12 cellular contexts compared by ENCODE assay signal in the genomic region with DNA sequence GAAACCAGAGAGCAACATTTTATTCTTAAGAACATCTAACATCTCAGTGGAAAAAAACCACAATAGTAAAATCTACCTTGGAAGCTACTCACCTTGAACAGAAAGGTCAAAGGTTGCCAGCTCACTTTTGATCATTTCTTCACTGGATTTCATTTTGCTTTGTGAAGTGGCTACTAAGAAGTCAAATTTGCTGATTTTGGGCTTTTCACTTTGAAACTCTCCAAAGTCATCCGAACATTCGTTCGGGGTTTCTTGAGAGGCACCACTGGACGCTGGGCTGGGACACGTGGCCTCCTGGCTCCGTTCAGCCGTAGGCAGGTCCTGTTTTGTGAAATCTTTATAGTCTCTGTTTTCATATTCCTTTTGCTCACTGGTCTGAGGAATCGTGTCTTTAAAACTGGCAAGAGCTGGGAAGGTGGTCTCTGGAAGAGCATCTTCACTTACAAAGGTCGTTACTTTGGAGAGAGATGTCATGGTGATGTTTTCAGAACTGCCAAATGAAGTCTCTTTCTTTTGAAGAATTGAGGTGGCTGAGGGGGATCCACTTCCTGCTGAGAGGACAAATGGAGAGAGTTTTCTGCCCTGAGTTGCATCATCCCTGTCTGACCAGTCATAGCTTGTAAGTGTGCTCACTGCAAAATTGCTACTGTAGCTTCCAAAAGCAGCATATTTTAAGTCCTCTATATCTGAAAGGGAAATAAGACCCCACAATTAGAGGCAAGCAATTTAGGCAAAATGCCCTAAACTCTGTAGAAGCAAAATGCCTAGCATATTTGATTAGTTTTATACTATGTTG. TPM values are rescaled to one million over a fixed set of nuclear protein-coding genes. Genes with fewer than 3 reads are reported as not detected.
DNase-seq lines count a peak whose midpoint lies in the region; TF ChIP-seq lines count a peak whose summit lies in the region.
"Had no signal": no experiment of that assay in that cellular context is flagged by ENCODE, and none has a peak within 500 bp of the region (broad histone marks: within the 10 kb centered on the region; RNA-seq: fewer than 3 reads in every experiment).

No MANE protein-coding gene starts in this region.

- H3K4me3 ChIP-seq in dorsolateral prefrontal cortex, result no peak overlapping the region
- H3K4me3 ChIP-seq in tibial artery, result no peak overlapping the region
- H3K4me3 ChIP-seq: ovary, thyroid gland had no signal

- intact Hi-C loops in dorsolateral prefrontal cortex (cut with DNase I), result no loop called here
- intact Hi-C loops in tibial artery (cut with DNase I; ENCODE audit: low total_unique reads), result no loop called here

- no peak overlapping the region for H3K4me3 Mint-ChIP-seq in activated naive CD8-positive, alpha-beta T cell treated with anti-CD3 and anti-CD28 coated beads for 36 hours
- H3K4me3 Mint-ChIP-seq: dendritic cell treated with granulocyte-macrophage colony-stimulating factor and Interleukin-4, amounts not matched to agents 40 ng/mL and 50 ng/mL, for 4 days had no signal

- TF ChIP-seq CTCF in dorsolateral prefrontal cortex (IDR thresholded peaks at IDR 0.05 in 54 of 56, conservative IDR thresholded peaks at IDR 0.05 in 2 of 56; ENCODE audit: low read depth in 1 of 56, partially characterized antibody in 56 of 56), result no peak
- TF ChIP-seq CTCF in tibial artery (IDR thresholded peaks at IDR 0.05), result no peak

- no peaks in the 10 kb centered on the region for H3K9me3 Mint-ChIP-seq in activated naive CD8-positive, alpha-beta T cell treated with anti-CD3 and anti-CD28 coated beads for 36 hours
- H3K9me3 Mint-ChIP-seq: dendritic cell treated with granulocyte-macrophage colony-stimulating factor and Interleukin-4, amounts not matched to agents 40 ng/mL and 50 ng/mL, for 4 days had no signal

- H3K27ac ChIP-seq in dorsolateral prefrontal cortex (no peak overlapping the region), tibial artery (no peak overlapping the region)
- H3K27ac ChIP-seq: ovary, thyroid gland had no signal

- H3K27ac Mint-ChIP-seq in activated naive CD8-positive, alpha-beta T cell treated with anti-CD3 and anti-CD28 coated beads for 36 hours, result peak overlapping the region; percentile 92
- H3K27ac Mint-ChIP-seq: dendritic cell treated with granulocyte-macrophage colony-stimulating factor and Interleukin-4, amounts not matched to agents 40 ng/mL and 50 ng/mL, for 4 days had no signal

- peaks cover 15% of the 10 kb centered on the region for H3K36me3 Mint-ChIP-seq in activated naive CD8-positive, alpha-beta T cell treated with anti-CD3 and anti-CD28 coated beads for 36 hours

- peaks cover 0 to 6% (median 0%) of the 10 kb centered on the region in 4 donors for H3K4me1 ChIP-seq in tibial artery
- H3K4me1 ChIP-seq: thyroid gland had no signal

- H3K9me3 ChIP-seq in tibial artery, result no peaks in the 10 kb centered on the region
- H3K9me3 ChIP-seq: ovary, thyroid gland had no signal

- peaks cover 44 to 54% (median 54%) of the 10 kb centered on the region in 3 donors for H3K36me3 ChIP-seq in tibial artery
- H3K36me3 ChIP-seq: ovary had no signal

- peaks cover 22% of the 10 kb centered on the region for H3K4me1 Mint-ChIP-seq in activated naive CD8-positive, alpha-beta T cell treated with anti-CD3 and anti-CD28 coated beads for 36 hours

- H3K27me3 Mint-ChIP-seq in activated naive CD8-positive, alpha-beta T cell treated with anti-CD3 and anti-CD28 coated beads for 36 hours, result no peaks in the 10 kb centered on the region
- H3K27me3 Mint-ChIP-seq: dendritic cell treated with granulocyte-macrophage colony-stimulating factor and Interleukin-4, amounts not matched to agents 40 ng/mL and 50 ng/mL, for 4 days had no signal

- DNase-seq in AG08396 (ENCODE audit: low spot score) (peak; percentile 39), HCEC 1CT (peak; percentile 26), hepatic stellate cell (ENCODE audit: low spot score) (peak; percentile 29), KG1 (lab: John Stamatoyannopoulos, UW) (no peak), dorsolateral prefrontal cortex (no peak), tibial artery (no peak), DMS114 treated with DMSO at 0.1 percent for 48 hours (lab: John Stamatoyannopoulos, UW; ENCODE audit: unreplicated experiment) (no peak)
- no peak for DNase-seq in activated naive CD8-positive, alpha-beta T cell treated with anti-CD3 and anti-CD28 coated beads for 36 hours
- DNase-seq: activated CD8-positive, alpha-beta memory T cell treated with anti-CD3 and anti-CD28 coated beads for 24 hours; ovary; thyroid gland had no signal

- H3K27me3 ChIP-seq in dorsolateral prefrontal cortex (no peaks in the 10 kb centered on the region), tibial artery (no peaks in the 10 kb centered on the region)
- H3K27me3 ChIP-seq: ovary, thyroid gland had no signal

RNA-seq across cellular contexts. Expression of gene DUSP14, which starts 52.4 kb away (rescaled TPM):
- total RNA-seq in activated naive CD8-positive, alpha-beta T cell treated with anti-CD3 and anti-CD28 coated beads for 36 hours, result 10 to 100 TPM; 15.1 to 15.3 TPM
- 10 to 100 TPM in 119 of 120 experiments, 1 to 10 TPM in 1; 9.8 to 30.5 (median 19.3) TPM for total RNA-seq in dorsolateral prefrontal cortex

Comparison
In these comparisons a context has a peak if more than half of its experiments do, and no peak if none do; other contexts are left out.
1. DNase-seq: peak in AG08396 (single experiment), HCEC 1CT (single experiment) and hepatic stellate cell (single experiment); none in activated naive CD8-positive, alpha-beta T cell treated with anti-CD3 and anti-CD28 coated beads for 36 hours (single experiment), KG1 (single experiment), dorsolateral prefrontal cortex (0 of 10), tibial artery (0 of 2) and DMS114 treated with DMSO at 0.1 percent for 48 hours (single experiment).